In the genomic region with DNA sequence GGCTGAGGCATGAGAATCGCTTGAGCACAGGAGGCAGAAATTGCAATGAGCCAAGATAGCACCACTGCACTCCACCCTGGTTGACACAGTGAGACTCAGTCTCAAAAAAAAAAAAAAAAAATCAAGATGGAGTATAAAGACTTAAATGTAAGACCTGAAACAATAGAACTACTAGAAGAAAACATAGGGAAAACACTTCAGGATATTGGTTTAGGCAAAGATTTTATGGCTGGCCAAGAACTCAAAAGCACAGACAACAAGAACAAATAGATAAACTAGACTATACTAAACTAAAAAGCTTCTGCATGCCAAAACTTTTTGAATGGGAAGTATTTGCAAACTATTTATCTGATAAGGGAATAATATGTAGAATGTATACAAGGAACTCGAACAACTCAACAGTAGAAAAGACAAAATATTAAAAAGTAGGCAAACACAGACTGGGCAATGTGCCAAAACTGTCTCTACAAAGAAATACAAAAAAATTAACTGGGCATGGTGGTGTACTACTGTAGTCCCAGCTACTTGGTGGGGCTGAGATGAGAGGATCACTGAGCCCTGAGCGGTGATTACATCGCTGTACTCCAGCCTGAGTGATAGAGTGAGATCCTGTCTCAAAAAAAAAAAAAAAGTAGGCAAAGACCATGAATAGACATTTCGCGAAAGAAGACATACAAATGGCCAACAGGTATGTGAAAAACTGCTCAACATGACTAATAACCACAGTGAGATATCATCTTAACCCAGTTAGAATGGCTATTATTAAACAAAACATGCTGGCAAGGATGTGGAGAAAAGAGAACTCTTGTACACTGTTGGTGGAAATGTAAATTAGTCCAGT, we compare ENCODE assay signal across 17 cellular contexts. TPM values are rescaled to one million over a fixed set of nuclear protein-coding genes. Genes with fewer than 3 reads are reported as not detected.
DNase-seq lines count a peak whose midpoint lies in the region; ATAC-seq, FAIRE-seq and TF ChIP-seq lines count a peak whose summit lies in the region.
"Had no signal": no experiment of that assay in that cellular context is flagged by ENCODE, and none has a peak within 500 bp of the region (broad histone marks: within the 10 kb centered on the region; RNA-seq: fewer than 3 reads in every experiment).

No MANE protein-coding gene starts in this region.

- H3K9me3 ChIP-seq in keratinocyte (ENCODE audit: control insufficient read depth, low read depth, low read length) = no peaks in the 10 kb centered on the region
- H3K9me3 ChIP-seq: sigmoid colon had no signal

- dilution Hi-C loops in keratinocyte (cut with MboI; ENCODE audit: extremely low pct_ligation_motif_present, low sequenced_read_pairs) = no loop called here

- no peak overlapping the region for H3K4me3 ChIP-seq in keratinocyte (ENCODE audit: control insufficient read depth in 2 of 3, extremely low read depth in 1 of 3, insufficient read depth in 2 of 3, low read depth in 1 of 3, low read length in 3 of 3)
- H3K4me3 ChIP-seq: sigmoid colon had no signal

- H3K4me2 ChIP-seq in keratinocyte (ENCODE audit: control insufficient read depth, extremely low read depth, insufficient read depth, low read depth, low read length) = no peak overlapping the region

- H3K4me1 ChIP-seq in keratinocyte (ENCODE audit: control insufficient read depth, extremely low read depth, insufficient read depth, low read length) = no peaks in the 10 kb centered on the region
- H3K4me1 ChIP-seq: sigmoid colon had no signal

- no peak for DNase-seq in activated CD4-positive, CD25-positive, alpha-beta regulatory T cell (lab: John Stamatoyannopoulos, UW)
- DNase-seq in GM12891 (ENCODE audit: insufficient read length, low spot score) = no peak
- DNase-seq in keratinocyte (ENCODE audit: low read depth, low spot score) = no peak
- DNase-seq in dermis blood vessel endothelial cell = no peak
- no peak for DNase-seq in cerebellum (ENCODE audit: low spot score)
- DNase-seq: activated gamma-delta T cell treated with Interleukin-2 at 50 U/mL for 16 hours; CD4-positive, CD25-positive, alpha-beta regulatory T cell; EL; NCI-H2029; NCI-H774; sigmoid colon; stimulated activated naive CD8-positive, alpha-beta T cell treated with anti-CD3 and anti-CD28 coated beads, Interleukin-15, amount 100 ng/mL, for 72 hours had no signal

- H3K27ac ChIP-seq in keratinocyte (ENCODE audit: control insufficient read depth, insufficient read depth, low read length) = no peak overlapping the region
- H3K27ac ChIP-seq: sigmoid colon had no signal

- H3K79me2 ChIP-seq in keratinocyte (ENCODE audit: control insufficient read depth, insufficient read depth, low read length) = no peaks in the 10 kb centered on the region

- no peaks in the 10 kb centered on the region for H3K9me1 ChIP-seq in keratinocyte (ENCODE audit: control insufficient read depth, extremely low read depth, insufficient read depth, low read length)

- H3K9ac ChIP-seq in keratinocyte (ENCODE audit: control insufficient read depth, extremely low read depth, insufficient read depth, low read length) = no peak overlapping the region

- TF ChIP-seq CTCF in keratinocyte (optimal IDR thresholded peaks at IDR 0.05 in 1 of 3, IDR thresholded peaks at IDR 0.05 in 1 of 3, conservative IDR thresholded peaks at IDR 0.05 in 1 of 3; ENCODE audit: extremely low read depth in 1 of 3, insufficient read depth in 2 of 3, low read length in 3 of 3) = no peak

- no peaks in the 10 kb centered on the region for H3K27me3 ChIP-seq in keratinocyte (ENCODE audit: control insufficient read depth, extremely low read depth, insufficient read depth, low read length)
- H3K27me3 ChIP-seq: sigmoid colon had no signal

- TF ChIP-seq POLR2A in GM12891 (IDR thresholded peaks at IDR 0.05; ENCODE audit: low read depth, low read length) = no peak

- FAIRE-seq in GM12891 (lab: Jason Lieb, UNC) = peak; percentile 63
- peak; percentile 79 for FAIRE-seq in keratinocyte (lab: Jason Lieb, UNC)

- no peak overlapping the region for H2AFZ ChIP-seq in keratinocyte (ENCODE audit: control insufficient read depth, low read length)

- H3K36me3 ChIP-seq in keratinocyte (ENCODE audit: control insufficient read depth in 2 of 2, extremely low read depth in 1 of 2, insufficient read depth in 2 of 2, low read length in 2 of 2) = peaks cover 0 to 6% of the 10 kb centered on the region in 2 experiments
- H3K36me3 ChIP-seq: sigmoid colon had no signal

- no peaks in the 10 kb centered on the region for H4K20me1 ChIP-seq in keratinocyte (ENCODE audit: control insufficient read depth, extremely low read depth, insufficient read depth, low read length)

- peak; percentile 46 to 65 for ATAC-seq in activated CD4-positive, CD25-positive, alpha-beta regulatory T cell treated with anti-CD3 and anti-CD28 coated beads, Interleukin-2, amount 50 U/mL, for 24 hours
- ATAC-seq in SK-N-SH treated with all-trans-retinoic acid at 6 μM for 48 hours = peak; percentile 49
- no peak for ATAC-seq in GM19455 (IDR thresholded peaks at IDR 0.05; ENCODE audit: unreplicated experiment)
- ATAC-seq: esophagus mucosa; Panc1; stimulated activated naive CD8-positive, alpha-beta T cell treated with anti-CD3 and anti-CD28 coated beads, Interleukin-15, amount 100 ng/mL, for 72 hours had no signal

TF ChIP-seq in GM12891, 5 proteins besides CTCF, POLR2A, EP300 and RAD21:
- TF ChIP-seq TAF1 (IDR thresholded peaks at IDR 0.05; ENCODE audit: low read depth, low read length) (no peak), PAX5 (IDR thresholded peaks at IDR 0.05; ENCODE audit: insufficient read depth, low read length, severe bottlenecking) (no peak), SPI1 (IDR thresholded peaks at IDR 0.05; ENCODE audit: low read depth, low read length) (no peak), POU2F2 (IDR thresholded peaks at IDR 0.05; ENCODE audit: low read depth, low read length) (no peak), POLR2AphosphoS5 (IDR thresholded peaks at IDR 0.05; ENCODE audit: low read depth, low read length) (no peak)
TF ChIP-seq in GM12891: peak in this region for 0.

TF ChIP-seq in SK-N-SH treated with all-trans-retinoic acid at 6 μM for 48 hours, 23 proteins besides CTCF, POLR2A, EP300 and RAD21:
- TF ChIP-seq, protein P1, sequence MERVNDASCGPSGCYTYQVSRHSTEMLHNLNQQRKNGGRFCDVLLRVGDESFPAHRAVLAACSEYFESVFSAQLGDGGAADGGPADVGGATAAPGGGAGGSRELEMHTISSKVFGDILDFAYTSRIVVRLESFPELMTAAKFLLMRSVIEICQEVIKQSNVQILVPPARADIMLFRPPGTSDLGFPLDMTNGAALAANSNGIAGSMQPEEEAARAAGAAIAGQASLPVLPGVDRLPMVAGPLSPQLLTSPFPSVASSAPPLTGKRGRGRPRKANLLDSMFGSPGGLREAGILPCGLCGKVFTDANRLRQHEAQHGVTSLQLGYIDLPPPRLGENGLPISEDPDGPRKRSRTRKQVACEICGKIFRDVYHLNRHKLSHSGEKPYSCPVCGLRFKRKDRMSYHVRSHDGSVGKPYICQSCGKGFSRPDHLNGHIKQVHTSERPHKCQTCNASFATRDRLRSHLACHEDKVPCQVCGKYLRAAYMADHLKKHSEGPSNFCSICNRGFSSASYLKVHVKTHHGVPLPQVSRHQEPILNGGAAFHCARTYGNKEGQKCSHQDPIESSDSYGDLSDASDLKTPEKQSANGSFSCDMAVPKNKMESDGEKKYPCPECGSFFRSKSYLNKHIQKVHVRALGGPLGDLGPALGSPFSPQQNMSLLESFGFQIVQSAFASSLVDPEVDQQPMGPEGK (CRISPR knock-in tag; IDR thresholded peaks at IDR 0.05; ENCODE audit: borderline replicate concordance) = no peak
- TF ChIP-seq ZC3H10 (CRISPR knock-in tag; IDR thresholded peaks at IDR 0.05) = 0 out of 2 replicates have a peak, but pooled peaks have one; percentile 20

RNA-seq across cellular contexts. Expression of a gene that starts 25.3 kb away (rescaled TPM):
- polyA plus RNA-seq in GM12891 (2012; ENCODE audit: low read depth, missing spikeins) = 20.7 TPM
- polyA plus RNA-seq in keratinocyte = 1.9 to 17.4 TPM (median 9.3 TPM) in 3 replicates
- 0.07 TPM for polyA plus RNA-seq in keratinocyte (2011; ENCODE audit: low read depth)
- polyA plus RNA-seq in keratinocyte (2011; cell fraction: cytosol; rRNA removed) = 2.1 and 4.4 TPM in 2 replicates
- 3.2 and 3.9 TPM in 2 replicates for polyA plus RNA-seq in keratinocyte (2011; cell fraction: nucleus; rRNA removed)
- 0.14 and 6.4 TPM in 2 replicates for polyA plus RNA-seq in keratinocyte (2012; ENCODE audit: low replicate concordance)
- 2.4 to 14.0 TPM (median 13.4 TPM) in 3 replicates for polyA minus RNA-seq in keratinocyte
- polyA minus RNA-seq in keratinocyte (2011; cell fraction: cytosol; rRNA and poly(A)+ RNA removed) = 2.9 TPM
- 1.3 and 4.7 TPM in 2 replicates for polyA minus RNA-seq in keratinocyte (2011; cell fraction: nucleus; rRNA and poly(A)+ RNA removed)
- total RNA-seq in dermis blood vessel endothelial cell (12.6 and 20.2 TPM in 2 replicates), cerebellum (11.4 TPM)

RNA-seq across cellular contexts. Expression of a gene that starts 25.5 kb away (rescaled TPM):
- 10.7 TPM for polyA plus RNA-seq in GM12891 (2012; ENCODE audit: low read depth, missing spikeins)
- polyA plus RNA-seq in keratinocyte = 20.4 to 27.2 TPM (median 20.5 TPM) in 3 replicates
- polyA plus RNA-seq in keratinocyte (2011; ENCODE audit: low read depth) = 13.3 TPM
- polyA plus RNA-seq in keratinocyte (2011; cell fraction: cytosol; rRNA removed) = 9.6 and 18.5 TPM in 2 replicates
- 15.4 and 17.2 TPM in 2 replicates for polyA plus RNA-seq in keratinocyte (2011; cell fraction: nucleus; rRNA removed)
- 8.1 and 12.9 TPM in 2 replicates for polyA plus RNA-seq in keratinocyte (2012; ENCODE audit: low replicate concordance)
- polyA minus RNA-seq in keratinocyte = 13.9 to 32.8 TPM (median 31.6 TPM) in 3 replicates
- polyA minus RNA-seq in keratinocyte (2011; cell fraction: cytosol; rRNA and poly(A)+ RNA removed) = 8.4 TPM
- 16.4 and 34.3 TPM in 2 replicates for polyA minus RNA-seq in keratinocyte (2011; cell fraction: nucleus; rRNA and poly(A)+ RNA removed)
- 13.3 and 23.7 TPM in 2 replicates for total RNA-seq in dermis blood vessel endothelial cell
- 35.2 TPM for total RNA-seq in cerebellum
